8 cellular contexts compared by ENCODE assay signal in the genomic region with DNA sequence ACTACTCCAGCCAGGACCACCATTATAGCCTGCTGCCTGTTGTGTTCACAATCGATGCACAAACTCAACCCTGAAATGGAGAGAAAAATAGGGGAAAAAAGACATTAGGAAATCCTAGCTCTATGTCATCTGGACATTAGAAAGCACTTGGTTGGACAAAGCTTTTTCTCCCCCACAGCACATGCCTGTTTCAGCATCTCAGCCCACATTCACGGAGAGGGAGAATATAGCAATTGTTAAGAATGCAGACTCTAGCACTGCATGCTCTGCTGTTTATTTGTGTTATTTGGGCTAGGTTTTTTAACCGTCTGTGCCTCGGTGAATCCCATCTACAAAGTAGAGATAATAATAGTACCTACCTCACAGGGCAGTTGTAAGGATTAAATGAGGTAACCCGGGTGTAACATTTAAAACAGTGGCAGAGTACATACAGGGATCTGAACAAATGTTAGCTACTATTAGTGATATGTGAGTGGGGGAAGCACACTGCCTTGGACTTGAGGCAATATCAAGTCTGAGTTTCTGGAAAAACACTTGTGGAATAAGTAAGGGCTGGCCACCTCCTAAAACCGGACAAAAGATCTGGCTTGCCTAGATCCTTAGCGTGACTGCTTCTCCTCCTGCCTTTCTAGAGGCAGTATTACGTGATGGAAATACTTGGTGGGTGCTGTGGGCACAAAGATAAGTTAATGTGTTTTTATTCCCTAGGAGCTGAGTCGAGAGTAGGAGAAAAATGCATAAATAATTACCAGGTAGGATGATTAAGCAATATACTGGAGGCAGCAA. TPM values are rescaled to one million over a fixed set of nuclear protein-coding genes. Genes with fewer than 3 reads are reported as not detected.
A peak's percentile ranks its signal among the peaks of the same experiment; 100 is the strongest.
DNase-seq lines count a peak whose midpoint lies in the region; ATAC-seq and TF ChIP-seq lines count a peak whose summit lies in the region.

No MANE protein-coding gene starts in this region.

- H3K27me3 ChIP-seq in BJ (ENCODE audit: control insufficient read depth, insufficient read depth, low read length) (no peaks in the 10 kb centered on the region), lower lobe of right lung (ENCODE audit: low read depth) (no peaks in the 10 kb centered on the region)

- TF ChIP-seq CTCF in BJ (IDR thresholded peaks at IDR 0.05; ENCODE audit: insufficient read depth, low read depth, low read length), result peak; percentile 18; the same call in 1 of the 2 replicates
- TF ChIP-seq CTCF in choroid plexus epithelial cell (conservative IDR thresholded peaks at IDR 0.05; ENCODE audit: low read depth, low read length), result peak; percentile 36
- TF ChIP-seq CTCF in lower lobe of right lung (IDR thresholded peaks at IDR 0.05), result no peak

- CTCF ChIA-PET in BJ (lab: Yijun Ruan, JAX), result interaction anchor here (1.0 to 3.4 kb wide), 3 partner anchors 156 to 184 kb away, joined by 3 to 32 read pairs (median 5); no protein-coding TSS in a partner anchor

- POLR2A ChIA-PET in BJ (lab: Charles Lee), result interaction anchor here (0.6 to 0.7 kb wide), 2 partner anchors 21 to 67 kb away, joined by 3 read pairs; no protein-coding TSS in a partner anchor

- H3K36me3 ChIP-seq in BJ (ENCODE audit: control insufficient read depth, insufficient read depth, low read length) (no peaks in the 10 kb centered on the region), lower lobe of right lung (no peaks in the 10 kb centered on the region)

- H3K4me3 Mint-ChIP-seq in stimulated activated naive CD8-positive, alpha-beta T cell treated with anti-CD3 and anti-CD28 coated beads, Interleukin-15, amount 100 ng/mL, for 72 hours, result peak overlapping the region; percentile 93 to 94

- H3K27ac ChIP-seq in lower lobe of right lung, result peak overlapping the region; percentile 96

- H3K4me1 ChIP-seq in lower lobe of right lung, result peaks cover 36% of the 10 kb centered on the region

- H3K27ac Mint-ChIP-seq in stimulated activated naive CD8-positive, alpha-beta T cell treated with anti-CD3 and anti-CD28 coated beads, Interleukin-15, amount 100 ng/mL, for 72 hours, result peak overlapping the region; percentile 94 to 98

- intact Hi-C loops in lower lobe of right lung (cut with DNase I), result loop anchor here (10.0 kb wide), 1 partner anchor 156 kb away; no protein-coding TSS in a partner anchor

- H3K4me3 ChIP-seq in BJ (ENCODE audit: low read depth, low read length) (peak overlapping the region; percentile 99), choroid plexus epithelial cell (ENCODE audit: low read depth, low read length) (peak overlapping the region; percentile 95), lower lobe of right lung (peak overlapping the region; percentile 80)

- peak; percentile 3 to 33 for ATAC-seq in lower lobe of right lung
- peak; percentile 1 for ATAC-seq in stimulated activated naive CD8-positive, alpha-beta T cell treated with anti-CD3 and anti-CD28 coated beads, Interleukin-15, amount 100 ng/mL, for 72 hours
- ATAC-seq in HG02973 (IDR thresholded peaks at IDR 0.05; ENCODE audit: unreplicated experiment), result no peak

- H3K4me1 Mint-ChIP-seq in stimulated activated naive CD8-positive, alpha-beta T cell treated with anti-CD3 and anti-CD28 coated beads, Interleukin-15, amount 100 ng/mL, for 72 hours, result peaks cover 47% of the 10 kb centered on the region

- no peaks in the 10 kb centered on the region for H3K9me3 Mint-ChIP-seq in stimulated activated naive CD8-positive, alpha-beta T cell treated with anti-CD3 and anti-CD28 coated beads, Interleukin-15, amount 100 ng/mL, for 72 hours

- H3K9me3 ChIP-seq in lower lobe of right lung, result no peaks in the 10 kb centered on the region

- H3K27me3 Mint-ChIP-seq in stimulated activated naive CD8-positive, alpha-beta T cell treated with anti-CD3 and anti-CD28 coated beads, Interleukin-15, amount 100 ng/mL, for 72 hours, result no peaks in the 10 kb centered on the region

- DNase-seq in BJ (ENCODE audit: low read depth) (no peak), HCEC 1CT (peak; percentile 18), T follicular helper cell (ENCODE audit: low read depth) (peak; percentile 17), choroid plexus epithelial cell (ENCODE audit: low read depth) (peak; percentile 66), lower lobe of right lung (no peak), NCI-H1048 (lab: John Stamatoyannopoulos, UW) (no peak)
- peak; percentile 13 to 41 for DNase-seq in stimulated activated naive CD8-positive, alpha-beta T cell treated with anti-CD3 and anti-CD28 coated beads, Interleukin-15, amount 100 ng/mL, for 72 hours

RNA-seq across cellular contexts. Expression of gene PPP1CB, which starts 1.1 kb away (rescaled TPM):
- polyA plus RNA-seq in BJ (2011; rRNA removed), result 45.2 and 75.4 TPM in 2 replicates
- polyA minus RNA-seq in BJ (2011; rRNA and poly(A)+ RNA removed), result 80.3 and 89.8 TPM in 2 replicates
- total RNA-seq in lower lobe of right lung, result 233 TPM

Comparison
In these comparisons a context has a peak if more than half of its experiments do, and no peak if none do; other contexts are left out.
1. DNase-seq: peak in HCEC 1CT (single experiment), T follicular helper cell (single experiment), choroid plexus epithelial cell (single experiment) and stimulated activated naive CD8-positive, alpha-beta T cell treated with anti-CD3 and anti-CD28 coated beads, Interleukin-15, amount 100 ng/mL, for 72 hours (2 of 2); none in BJ (single experiment), lower lobe of right lung (single experiment) and NCI-H1048 (single experiment).
2. Peak in every context shown above with its lines, with median percentiles within 50 percentile points of each other: H3K4me3 ChIP-seq.